ENCODE assay signal across 21 cellular contexts in genomic region chr20:10661261-10661660, GRCh38. TPM values are rescaled to one million over a fixed set of nuclear protein-coding genes. Genes with fewer than 3 reads are reported as not detected.
DNase-seq lines count a peak whose midpoint lies in the region; ATAC-seq, FAIRE-seq and TF ChIP-seq lines count a peak whose summit lies in the region.
"Had no signal": no experiment of that assay in that cellular context is flagged by ENCODE, and none has a peak within 500 bp of the region (broad histone marks: within the 10 kb centered on the region; RNA-seq: fewer than 3 reads in every experiment).

No MANE protein-coding gene starts in this region.

- H3K79me2 ChIP-seq in PC-9 (ENCODE audit: low read depth) = peaks cover 16% of the 10 kb centered on the region

- no peak overlapping the region for H2AFZ ChIP-seq in PC-9

- peaks cover 8% of the 10 kb centered on the region; the same call in 1 of the 2 replicates for H4K20me1 ChIP-seq in PC-9 (ENCODE audit: insufficient read depth)

- peak overlapping the region; percentile 59 to 85 for H3K27ac ChIP-seq in right atrium auricular region
- peak overlapping the region; percentile 7 for H3K27ac ChIP-seq in foreskin keratinocyte
- H3K27ac ChIP-seq in psoas muscle = peak overlapping the region; percentile 79
- H3K27ac ChIP-seq in PC-9 = no peak overlapping the region
- H3K27ac ChIP-seq: testis had no signal

- CTCF ChIA-PET in PC-9 (lab: Charles Lee) = no interaction called here

- no peaks in the 10 kb centered on the region for H3K9me2 ChIP-seq in PC-9 (ENCODE audit: insufficient read depth)

- TF ChIP-seq CTCF in right atrium auricular region (IDR thresholded peaks at IDR 0.05) (no peak), foreskin keratinocyte (conservative IDR thresholded peaks at IDR 0.05) (no peak), psoas muscle (IDR thresholded peaks at IDR 0.05) (no peak), PC-9 (conservative IDR thresholded peaks at IDR 0.05) (no peak)

- no TSS peak for BruUV-seq in PC-9 (replicated peaks; lab: Mats Ljungman, UMichigan)

- H3F3A ChIP-seq in PC-9 (ENCODE audit: insufficient read depth, low read depth) = no peaks in the 10 kb centered on the region; the same call in 1 of the 2 replicates

- H3K36me3 ChIP-seq in right atrium auricular region (peaks cover 54% of the 10 kb centered on the region), psoas muscle (ENCODE audit: insufficient read depth in 1 of 2, low read depth in 1 of 2) (peaks cover 0 to 64% of the 10 kb centered on the region in 2 donors), PC-9 (ENCODE audit: low read depth) (peaks cover 18% of the 10 kb centered on the region)

- no peak overlapping the region for H3K4me2 ChIP-seq in PC-9

- POLR2A ChIA-PET in PC-9 (lab: Charles Lee; ENCODE audit: unreplicated experiment) = interaction anchor here (0.7 kb wide), 1 partner anchor 14 kb away, joined by 6 read pairs; no protein-coding TSS in a partner anchor

- ATAC-seq in left cardiac atrium = no peak
- no peak for ATAC-seq in foreskin keratinocyte
- no peak for ATAC-seq in psoas muscle
- ATAC-seq: left colon; naive thymus-derived CD4-positive, alpha-beta T cell had no signal

- H3K9me3 ChIP-seq in right atrium auricular region (no peaks in the 10 kb centered on the region), psoas muscle (no peaks in the 10 kb centered on the region), PC-9 (ENCODE audit: insufficient read depth, low read depth) (no peaks in the 10 kb centered on the region)
- H3K9me3 ChIP-seq: testis had no signal

- intact Hi-C loops in left cardiac atrium (cut with DNase I) = no loop called here
- intact Hi-C loops in psoas muscle (cut with DNase I) = loop anchor here in 1 of 2 donors (10.0 kb wide), 1 partner anchor 186 kb away; no protein-coding TSS in a partner anchor
- intact Hi-C loops in PC-9 (cut with micrococcal nuclease; ENCODE audit: unreplicated experiment) = no loop called here

- 59 to 84% (median 73%) methylated on average over 4 of the region's 4 CpGs for WGBS in psoas muscle, 3 donors

- H3K4me3 ChIP-seq in right atrium auricular region (no peak overlapping the region), psoas muscle (peak overlapping the region; percentile 37), PC-9 (no peak overlapping the region)
- H3K4me3 ChIP-seq: testis had no signal

- FAIRE-seq in frontal cortex (lab: Jason Lieb, UNC) = no peak

- H3K4me1 ChIP-seq in right atrium auricular region = peaks cover 0 to 80% of the 10 kb centered on the region in 2 donors
- peaks cover 42% of the 10 kb centered on the region for H3K4me1 ChIP-seq in foreskin keratinocyte
- H3K4me1 ChIP-seq in psoas muscle = peaks cover 61% of the 10 kb centered on the region
- H3K4me1 ChIP-seq in PC-9 (replicated peaks; ENCODE audit: insufficient read depth) = no peaks in the 10 kb centered on the region

- DNase-seq in right atrium auricular region (ENCODE audit: low spot score) (peak; percentile 32), left cardiac atrium (no peak), foreskin keratinocyte (no peak), psoas muscle (no peak), HCEC 1CT (no peak), amniotic stem cell (lab: John Stamatoyannopoulos, UW) (no peak), frontal cortex (ENCODE audit: low spot score in 2 of 2) (no peak), PC-9 (no peak)
- DNase-seq: activated effector memory CD4-positive, alpha-beta T cell treated with anti-CD3 and anti-CD28 coated beads, Interleukin-2, amount 50 U/mL, for 16 hours; amygdala; CD4-positive, alpha-beta T cell; dermis blood vessel endothelial cell; DND-41; GOT3; hypothalamus; left colon; naive thymus-derived CD4-positive, alpha-beta T cell; NCI-H2081; NCI-H526; OCI-M1; testis had no signal

- H3K27me3 ChIP-seq in right atrium auricular region = no peaks in the 10 kb centered on the region
- H3K27me3 ChIP-seq in foreskin keratinocyte = no peaks in the 10 kb centered on the region
- H3K27me3 ChIP-seq in psoas muscle (ENCODE audit: insufficient read depth in 3 of 3, low read length in 2 of 3) = no peaks in the 10 kb centered on the region
- H3K27me3 ChIP-seq in PC-9 (ENCODE audit: insufficient read depth, low read depth) = no peaks in the 10 kb centered on the region
- H3K27me3 ChIP-seq: testis had no signal

RNA-seq across cellular contexts. Expression of gene JAG1, which starts 12.5 kb away (rescaled TPM):
- total RNA-seq in right atrium auricular region = 10 to 100 TPM; 30.9 to 32.8 TPM
- 10 to 100 TPM; 32.4 to 42.3 TPM for total RNA-seq in left cardiac atrium
- 150 and 236 TPM in 2 replicates for total RNA-seq in foreskin keratinocyte
- polyA plus RNA-seq in foreskin keratinocyte = 29.9 and 36.7 TPM in 2 replicates
- total RNA-seq in psoas muscle = 10 to 100 TPM; 10.4 to 35.4 (median 16.0) TPM
- polyA plus RNA-seq in psoas muscle = 1 to 10 TPM; 5.4 to 6.5 (median 5.6) TPM
- total RNA-seq in frontal cortex = 20.0 TPM
- total RNA-seq in PC-9 (2021) = 42.9 and 51.5 TPM in 2 replicates
